In the genomic region with DNA sequence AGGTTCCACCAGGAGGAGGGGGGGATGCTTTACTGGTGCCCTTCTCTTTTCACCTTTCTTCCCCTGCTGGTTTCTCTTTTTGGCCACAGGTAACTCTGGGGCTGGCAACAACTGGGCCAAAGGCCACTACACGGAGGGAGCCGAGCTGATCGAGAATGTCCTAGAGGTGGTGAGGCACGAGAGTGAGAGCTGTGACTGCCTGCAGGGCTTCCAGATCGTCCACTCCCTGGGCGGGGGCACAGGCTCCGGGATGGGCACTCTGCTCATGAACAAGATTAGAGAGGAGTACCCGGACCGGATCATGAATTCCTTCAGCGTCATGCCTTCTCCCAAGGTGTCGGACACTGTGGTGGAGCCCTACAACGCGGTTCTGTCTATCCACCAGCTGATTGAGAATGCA, we compare ENCODE assay signal across 22 cellular contexts. TPM values are rescaled to one million over a fixed set of nuclear protein-coding genes. Genes with fewer than 3 reads are reported as not detected.
DNase-seq lines count a peak whose midpoint lies in the region; ATAC-seq and TF ChIP-seq lines count a peak whose summit lies in the region.
"Had no signal": no experiment of that assay in that cellular context is flagged by ENCODE, and none has a peak within 500 bp of the region (broad histone marks: within the 10 kb centered on the region; RNA-seq: fewer than 3 reads in every experiment).

No MANE protein-coding gene starts in this region.

- H3K36me3 Mint-ChIP-seq in activated T-cell treated with anti-CD3 and anti-CD28 coated beads, Interleukin-2, amount 50 U/mL, for 24 hours (ENCODE audit: low read depth): peaks cover 76% of the 10 kb centered on the region
- peaks cover 39% of the 10 kb centered on the region for H3K36me3 Mint-ChIP-seq in HFFc6 (ENCODE audit: low read depth)
- peaks cover 56% of the 10 kb centered on the region for H3K36me3 Mint-ChIP-seq in stimulated activated memory B cell treated with anti-CD40 and anti-IgM and Interleukin-4, amounts not matched to agents 10 μg/mL and 1 μg/mL and 100 μg/mL, for 72 hours

- H3K4me3 Mint-ChIP-seq in activated T-cell treated with anti-CD3 and anti-CD28 coated beads, Interleukin-2, amount 50 U/mL, for 24 hours: no peak overlapping the region
- no peak overlapping the region for H3K4me3 Mint-ChIP-seq in HFFc6
- H3K4me3 Mint-ChIP-seq in stimulated activated memory B cell treated with anti-CD40 and anti-IgM and Interleukin-4, amounts not matched to agents 10 μg/mL and 1 μg/mL and 100 μg/mL, for 72 hours: no peak overlapping the region
- H3K4me3 Mint-ChIP-seq: CD14-positive monocyte had no signal

- peak; percentile 70 for ATAC-seq in left lobe of liver
- ATAC-seq in stimulated activated memory B cell treated with anti-CD40 and anti-IgM and Interleukin-4, amounts not matched to agents 10 μg/mL and 1 μg/mL and 100 μg/mL, for 72 hours: no peak
- ATAC-seq in HG03280 (IDR thresholded peaks at IDR 0.05; ENCODE audit: unreplicated experiment): no peak
- ATAC-seq in HG02973 (IDR thresholded peaks at IDR 0.05; ENCODE audit: unreplicated experiment): no peak

- H3K27me3 Mint-ChIP-seq in activated T-cell treated with anti-CD3 and anti-CD28 coated beads, Interleukin-2, amount 50 U/mL, for 24 hours: no peaks in the 10 kb centered on the region
- no peaks in the 10 kb centered on the region; the same call in none of the 2 replicates for H3K27me3 Mint-ChIP-seq in HFFc6 (ENCODE audit: insufficient read depth)
- no peaks in the 10 kb centered on the region for H3K27me3 Mint-ChIP-seq in stimulated activated memory B cell treated with anti-CD40 and anti-IgM and Interleukin-4, amounts not matched to agents 10 μg/mL and 1 μg/mL and 100 μg/mL, for 72 hours

- TF ChIP-seq CTCF in HFFc6 (IDR thresholded peaks at IDR 0.05): peak; percentile 7; the same call in 1 of the 2 replicates

- H3K9me3 Mint-ChIP-seq in activated T-cell treated with anti-CD3 and anti-CD28 coated beads, Interleukin-2, amount 50 U/mL, for 24 hours: no peaks in the 10 kb centered on the region
- H3K9me3 Mint-ChIP-seq in HFFc6: no peaks in the 10 kb centered on the region
- no peaks in the 10 kb centered on the region for H3K9me3 Mint-ChIP-seq in stimulated activated memory B cell treated with anti-CD40 and anti-IgM and Interleukin-4, amounts not matched to agents 10 μg/mL and 1 μg/mL and 100 μg/mL, for 72 hours
- H3K9me3 Mint-ChIP-seq: CD14-positive monocyte had no signal

- peak overlapping the region; percentile 44 for H3K27ac Mint-ChIP-seq in activated T-cell treated with anti-CD3 and anti-CD28 coated beads, Interleukin-2, amount 50 U/mL, for 24 hours
- no peak overlapping the region for H3K27ac Mint-ChIP-seq in HFFc6
- peak overlapping the region; percentile 28 for H3K27ac Mint-ChIP-seq in stimulated activated memory B cell treated with anti-CD40 and anti-IgM and Interleukin-4, amounts not matched to agents 10 μg/mL and 1 μg/mL and 100 μg/mL, for 72 hours

- H3K4me1 Mint-ChIP-seq in activated T-cell treated with anti-CD3 and anti-CD28 coated beads, Interleukin-2, amount 50 U/mL, for 24 hours (ENCODE audit: low read depth): peaks cover 49% of the 10 kb centered on the region
- peaks cover 49% of the 10 kb centered on the region for H3K4me1 Mint-ChIP-seq in HFFc6 (ENCODE audit: low read depth)
- peaks cover 31% of the 10 kb centered on the region for H3K4me1 Mint-ChIP-seq in stimulated activated memory B cell treated with anti-CD40 and anti-IgM and Interleukin-4, amounts not matched to agents 10 μg/mL and 1 μg/mL and 100 μg/mL, for 72 hours

- DNase-seq in activated T-cell treated with anti-CD3 and anti-CD28 coated beads, Interleukin-2, amount 50 U/mL, for 24 hours: no peak
- DNase-seq in activated T-cell treated with anti-CD3 and anti-CD28 coated beads for 4 hours: no peak
- no peak for DNase-seq in HFFc6
- no peak for DNase-seq in left lobe of liver (ENCODE audit: low spot score)
- no peak for DNase-seq in NCI-H1092 (lab: John Stamatoyannopoulos, UW)
- DNase-seq: DMS53, GDM1, GOT3, Kasumi-1, MG63, NCI-H1105, NCI-H146, NCI-H2029, NCI-H226, NCI-H510A treated with DMSO at 0.1 percent for 48 hours, NCI-H748 treated with DMSO at 0.1 percent for 48 hours, PC-9, SJCRH30 had no signal

RNA-seq across cellular contexts. Expression of a gene that starts 4.4 kb away (rescaled TPM):
- total RNA-seq in HFFc6 (2021; fragmentation: NEBNext Ultra II Directional; extraction: Animal tissue kit (Norgen Biotek cat#: 25700)): not detected
- 0.25 TPM for total RNA-seq in left lobe of liver
- total RNA-seq: SJCRH30 had no signal

RNA-seq across cellular contexts. Expression of a gene that starts 8.5 kb away (rescaled TPM):
- total RNA-seq in HFFc6 (2021; fragmentation: NEBNext Ultra II Directional; extraction: Animal tissue kit (Norgen Biotek cat#: 25700)): 10 to 100 TPM; 75.0 to 91.4 (median 84.4) TPM
- total RNA-seq in left lobe of liver: 33.3 TPM

RNA-seq across cellular contexts. Expression of a gene that starts 16.6 kb away (rescaled TPM):
- 100 to 1,000 TPM; 124 to 240 (median 136) TPM for total RNA-seq in HFFc6 (2021; fragmentation: NEBNext Ultra II Directional; extraction: Animal tissue kit (Norgen Biotek cat#: 25700))
- 248 TPM for total RNA-seq in left lobe of liver
- total RNA-seq: SJCRH30 had no signal

RNA-seq across cellular contexts. Expression of a gene that starts 19.0 kb away (rescaled TPM):
- total RNA-seq in HFFc6 (2021; fragmentation: NEBNext Ultra II Directional; extraction: Animal tissue kit (Norgen Biotek cat#: 25700)): 10 to 100 TPM; 55.2 to 64.1 (median 59.8) TPM
- total RNA-seq in left lobe of liver: 16.4 TPM

RNA-seq across cellular contexts. Expression of a gene that starts 42.6 kb away (rescaled TPM):
- 10 to 100 TPM; 52.3 to 64.0 (median 62.1) TPM for total RNA-seq in HFFc6 (2021; fragmentation: NEBNext Ultra II Directional; extraction: Animal tissue kit (Norgen Biotek cat#: 25700))
- total RNA-seq in left lobe of liver: 34.8 TPM
